ENCODE assay signal across 28 cellular contexts in the genomic region with DNA sequence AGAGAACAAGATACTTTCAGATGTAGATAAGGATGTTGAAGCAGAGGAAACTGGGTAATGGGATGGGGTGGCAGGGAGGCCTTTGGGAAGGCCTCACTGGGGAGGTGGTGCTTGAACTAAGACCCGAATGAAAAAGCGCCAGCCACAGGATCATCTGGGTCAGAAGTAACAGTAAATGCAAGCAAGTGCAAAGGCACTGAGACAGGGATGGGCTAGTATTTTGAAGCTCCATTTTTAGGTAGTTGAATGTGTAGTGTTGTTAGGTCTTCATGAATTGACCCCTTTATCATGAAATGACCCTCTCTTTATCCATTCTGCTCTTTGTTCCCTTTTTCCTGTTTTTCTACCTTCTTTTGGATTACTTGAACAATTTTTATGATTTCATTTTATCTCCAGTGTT. TPM values are rescaled to one million over a fixed set of nuclear protein-coding genes. Genes with fewer than 3 reads are reported as not detected.
DNase-seq lines count a peak whose midpoint lies in the region; ATAC-seq and TF ChIP-seq lines count a peak whose summit lies in the region.
"Had no signal": no experiment of that assay in that cellular context is flagged by ENCODE, and none has a peak within 500 bp of the region (broad histone marks: within the 10 kb centered on the region; RNA-seq: fewer than 3 reads in every experiment).

No MANE protein-coding gene starts in this region.

- H3K4me2 ChIP-seq in smooth muscle cell, result no peak overlapping the region

- no peak overlapping the region for H3K4me3 Mint-ChIP-seq in activated T-cell treated with anti-CD3 and anti-CD28 coated beads, Interleukin-2, amount 50 U/mL, for 72 hours
- no peak overlapping the region for H3K4me3 Mint-ChIP-seq in CD8-positive, alpha-beta memory T cell
- no peak overlapping the region for H3K4me3 Mint-ChIP-seq in activated T-helper 2 cell treated with anti-CD3 and anti-CD28 coated beads, Interferon-gamma antibody, Interleukin-2, Interleukin-4, amounts not matched to agents 10 μg/mL and 5 μg/mL and 100 μg/mL, durations not matched to agents 14 hours and 24 hours and 36 hours (ENCODE audit: low read depth)
- H3K4me3 Mint-ChIP-seq: brain had no signal

- intact Hi-C loops in activated T-helper 2 cell treated with anti-CD3 and anti-CD28 coated beads, Interferon-gamma antibody, Interleukin-2, Interleukin-4, amounts not matched to agents 10 μg/mL and 5 μg/mL and 100 μg/mL, durations not matched to agents 14 hours and 24 hours and 36 hours (cut with micrococcal nuclease), result no loop called here

- peaks cover 20 to 57% of the 10 kb centered on the region in 2 donors for H3K36me3 Mint-ChIP-seq in activated T-cell treated with anti-CD3 and anti-CD28 coated beads, Interleukin-2, amount 50 U/mL, for 72 hours (ENCODE audit: insufficient read depth in 2 of 2)
- peaks cover 44 to 94% (median 52%) of the 10 kb centered on the region in 3 donors for H3K36me3 Mint-ChIP-seq in CD8-positive, alpha-beta memory T cell
- peaks cover 89% of the 10 kb centered on the region for H3K36me3 Mint-ChIP-seq in activated T-helper 2 cell treated with anti-CD3 and anti-CD28 coated beads, Interferon-gamma antibody, Interleukin-2, Interleukin-4, amounts not matched to agents 10 μg/mL and 5 μg/mL and 100 μg/mL, durations not matched to agents 14 hours and 24 hours and 36 hours (ENCODE audit: low read depth)

- TF ChIP-seq CTCF in smooth muscle cell (IDR thresholded peaks at IDR 0.05; ENCODE audit: borderline replicate concordance, insufficient read depth, poor library complexity, severe bottlenecking), result no peak

- no peak overlapping the region for H3K27ac ChIP-seq in CD8-positive, alpha-beta memory T cell (ENCODE audit: low read depth, low read length)
- peak overlapping the region; percentile 22 for H3K27ac ChIP-seq in smooth muscle cell (ENCODE audit: low read depth)
- H3K27ac ChIP-seq: left lung, Peyer's patch, psoas muscle, transverse colon had no signal

- H3K4me1 Mint-ChIP-seq in activated T-cell treated with anti-CD3 and anti-CD28 coated beads, Interleukin-2, amount 50 U/mL, for 72 hours (ENCODE audit: low read depth), result peaks cover 66% of the 10 kb centered on the region
- peaks cover 29 to 55% (median 50%) of the 10 kb centered on the region in 3 donors for H3K4me1 Mint-ChIP-seq in CD8-positive, alpha-beta memory T cell
- peaks cover 57% of the 10 kb centered on the region for H3K4me1 Mint-ChIP-seq in activated T-helper 2 cell treated with anti-CD3 and anti-CD28 coated beads, Interferon-gamma antibody, Interleukin-2, Interleukin-4, amounts not matched to agents 10 μg/mL and 5 μg/mL and 100 μg/mL, durations not matched to agents 14 hours and 24 hours and 36 hours (ENCODE audit: low read depth)

- H3K9me3 Mint-ChIP-seq in activated T-cell treated with anti-CD3 and anti-CD28 coated beads, Interleukin-2, amount 50 U/mL, for 72 hours, result peaks cover 0 to 3% of the 10 kb centered on the region in 2 donors
- H3K9me3 Mint-ChIP-seq in CD8-positive, alpha-beta memory T cell, result no peaks in the 10 kb centered on the region
- H3K9me3 Mint-ChIP-seq in activated T-helper 2 cell treated with anti-CD3 and anti-CD28 coated beads, Interferon-gamma antibody, Interleukin-2, Interleukin-4, amounts not matched to agents 10 μg/mL and 5 μg/mL and 100 μg/mL, durations not matched to agents 14 hours and 24 hours and 36 hours, result no peaks in the 10 kb centered on the region

- DNase-seq in activated T-cell treated with anti-CD3 and anti-CD28 coated beads, Interleukin-2, amount 50 U/mL, for 72 hours, result no peak
- no peak for DNase-seq in activated T-cell treated with anti-CD3 and anti-CD28 coated beads, Interleukin-2, amount 50 U/mL, for 48 hours
- DNase-seq in CD8-positive, alpha-beta memory T cell, result no peak
- DNase-seq in activated T-helper 2 cell treated with anti-CD3 and anti-CD28 coated beads, Interferon-gamma antibody, Interleukin-2, Interleukin-4, amounts not matched to agents 10 μg/mL and 5 μg/mL and 100 μg/mL, durations not matched to agents 14 hours and 24 hours and 36 hours (ENCODE audit: low spot score), result no peak
- DNase-seq in smooth muscle cell (lab: John Stamatoyannopoulos, UW; ENCODE audit: unreplicated experiment) (no peak), NCI-H1694 (lab: John Stamatoyannopoulos, UW) (no peak), HuH-7 (ENCODE audit: low spot score) (no peak), NCI-H1436 treated with DMSO at 0.1 percent for 48 hours (lab: John Stamatoyannopoulos, UW) (no peak)
- DNase-seq: activated CD4-positive, CD25-positive, alpha-beta regulatory T cell; BE2C; Caco-2; DMS79; GDM1; hypothalamus; left lung; NCI-H2081; NCI-H226; NCI-H69; occipital lobe; Peyer's patch; psoas muscle; SHP77 treated with DMSO at 0.1 percent for 48 hours; stimulated activated CD4-positive, alpha-beta T cell treated with anti-CD3 and anti-CD28 coated beads, Interleukin-15, amount 100 ng/mL, for 24 hours; transverse colon had no signal

- no peak overlapping the region for H3K4me3 ChIP-seq in CD8-positive, alpha-beta memory T cell (ENCODE audit: low read length)
- H3K4me3 ChIP-seq in smooth muscle cell, result no peak overlapping the region
- H3K4me3 ChIP-seq: left lung, Peyer's patch, psoas muscle, transverse colon had no signal

- peaks cover 35% of the 10 kb centered on the region for H4K20me1 ChIP-seq in smooth muscle cell (ENCODE audit: low read depth)

- H3K9me3 ChIP-seq in CD8-positive, alpha-beta memory T cell (ENCODE audit: low read length), result no peaks in the 10 kb centered on the region
- no peaks in the 10 kb centered on the region for H3K9me3 ChIP-seq in smooth muscle cell (replicated peaks; ENCODE audit: low read depth)
- H3K9me3 ChIP-seq: BE2C, Caco-2, left lung, Peyer's patch, psoas muscle, transverse colon had no signal

- peaks cover 44% of the 10 kb centered on the region for H3F3A ChIP-seq in smooth muscle cell (ENCODE audit: low read depth)

- ATAC-seq in activated T-cell treated with anti-CD3 and anti-CD28 coated beads, Interleukin-2, amount 50 U/mL, for 72 hours (replicated peaks in 1 of 2), result no peak
- ATAC-seq: left lung, psoas muscle had no signal

- H3K27ac Mint-ChIP-seq in activated T-cell treated with anti-CD3 and anti-CD28 coated beads, Interleukin-2, amount 50 U/mL, for 72 hours, result peak overlapping the region; percentile 84
- peak overlapping the region in 6 of 8 donors; percentile 10 to 82 (median 39) for H3K27ac Mint-ChIP-seq in CD8-positive, alpha-beta memory T cell
- H3K27ac Mint-ChIP-seq in activated T-helper 2 cell treated with anti-CD3 and anti-CD28 coated beads, Interferon-gamma antibody, Interleukin-2, Interleukin-4, amounts not matched to agents 10 μg/mL and 5 μg/mL and 100 μg/mL, durations not matched to agents 14 hours and 24 hours and 36 hours, result peak overlapping the region; percentile 58
- H3K27ac Mint-ChIP-seq: brain had no signal

- H3K27me3 Mint-ChIP-seq in activated T-cell treated with anti-CD3 and anti-CD28 coated beads, Interleukin-2, amount 50 U/mL, for 72 hours (ENCODE audit: low read depth), result no peaks in the 10 kb centered on the region
- no peaks in the 10 kb centered on the region for H3K27me3 Mint-ChIP-seq in CD8-positive, alpha-beta memory T cell
- no peaks in the 10 kb centered on the region for H3K27me3 Mint-ChIP-seq in activated T-helper 2 cell treated with anti-CD3 and anti-CD28 coated beads, Interferon-gamma antibody, Interleukin-2, Interleukin-4, amounts not matched to agents 10 μg/mL and 5 μg/mL and 100 μg/mL, durations not matched to agents 14 hours and 24 hours and 36 hours (ENCODE audit: low read depth)
- H3K27me3 Mint-ChIP-seq: brain had no signal

- H3K79me2 ChIP-seq in smooth muscle cell (ENCODE audit: low read depth), result peaks cover 53% of the 10 kb centered on the region

- POLR2A ChIA-PET in CD8-positive, alpha-beta memory T cell (lab: Charles Lee), result no interaction called here

- CTCF ChIA-PET in CD8-positive, alpha-beta memory T cell (lab: Charles Lee), result interaction anchor here (1.3 to 2.5 kb wide), 2 partner anchors 19 to 54 kb away, joined by 3 to 10 read pairs; no protein-coding TSS in a partner anchor

- H3K27me3 ChIP-seq in CD8-positive, alpha-beta memory T cell (ENCODE audit: insufficient read depth, low read length, poor library complexity, severe bottlenecking), result no peaks in the 10 kb centered on the region
- H3K27me3 ChIP-seq in smooth muscle cell (ENCODE audit: low read depth), result no peaks in the 10 kb centered on the region
- H3K27me3 ChIP-seq: BE2C, left lung, Peyer's patch, transverse colon had no signal

- no peak overlapping the region for H3K9ac ChIP-seq in smooth muscle cell (ENCODE audit: low read depth)

- 92% methylated on average over 2 of the region's 2 CpGs for WGBS in smooth muscle cell (ENCODE audit: low lambda C conversion rate)

- H2AFZ ChIP-seq in smooth muscle cell (ENCODE audit: low read depth), result no peak overlapping the region

- peaks cover 6% of the 10 kb centered on the region for H3K4me1 ChIP-seq in CD8-positive, alpha-beta memory T cell (ENCODE audit: insufficient read depth, low read length)
- H3K4me1 ChIP-seq in smooth muscle cell (ENCODE audit: low read depth), result no peaks in the 10 kb centered on the region
- H3K4me1 ChIP-seq: Caco-2 had no signal

- peaks cover 82% of the 10 kb centered on the region for H3K36me3 ChIP-seq in CD8-positive, alpha-beta memory T cell (ENCODE audit: insufficient read depth, low read length)
- peaks cover 26% of the 10 kb centered on the region for H3K36me3 ChIP-seq in smooth muscle cell (ENCODE audit: low read depth)

RNA-seq across cellular contexts. Expression of gene PACS1, which starts 6.2 kb away (rescaled TPM):
- 100 to 1,000 TPM; 104 to 114 TPM for total RNA-seq in activated T-cell treated with anti-CD3 and anti-CD28 coated beads, Interleukin-2, amount 50 U/mL, for 72 hours
- total RNA-seq in CD8-positive, alpha-beta memory T cell, result 10 to 100 TPM; 73.3 to 77.4 TPM
- polyA plus RNA-seq in CD8-positive, alpha-beta memory T cell, result 86.1 TPM
- total RNA-seq in activated T-helper 2 cell treated with anti-CD3 and anti-CD28 coated beads, Interferon-gamma antibody, Interleukin-2, Interleukin-4, amounts not matched to agents 10 μg/mL and 5 μg/mL and 100 μg/mL, durations not matched to agents 14 hours and 24 hours and 36 hours, result 75.6 and 83.7 TPM in 2 replicates
- total RNA-seq in smooth muscle cell, result 48.0 and 87.6 TPM in 2 replicates
- 139 and 140 TPM in 2 replicates for polyA plus RNA-seq in smooth muscle cell

RNA-seq across cellular contexts. Expression of gene SF3B2, which starts 11.7 kb away (rescaled TPM):
- 100 to 1,000 TPM; 222 to 223 TPM for total RNA-seq in activated T-cell treated with anti-CD3 and anti-CD28 coated beads, Interleukin-2, amount 50 U/mL, for 72 hours
- total RNA-seq in CD8-positive, alpha-beta memory T cell, result 100 to 1,000 TPM; 261 to 274 TPM
- 134 TPM for polyA plus RNA-seq in CD8-positive, alpha-beta memory T cell
- total RNA-seq in activated T-helper 2 cell treated with anti-CD3 and anti-CD28 coated beads, Interferon-gamma antibody, Interleukin-2, Interleukin-4, amounts not matched to agents 10 μg/mL and 5 μg/mL and 100 μg/mL, durations not matched to agents 14 hours and 24 hours and 36 hours, result 252 and 268 TPM in 2 replicates
- 104 and 125 TPM in 2 replicates for total RNA-seq in smooth muscle cell
- 182 and 203 TPM in 2 replicates for polyA plus RNA-seq in smooth muscle cell

RNA-seq across cellular contexts. Expression of gene GAL3ST3, which starts 14.9 kb away (rescaled TPM):
- under 1 TPM; 0.36 to 0.42 TPM for total RNA-seq in activated T-cell treated with anti-CD3 and anti-CD28 coated beads, Interleukin-2, amount 50 U/mL, for 72 hours
- not detected for total RNA-seq in CD8-positive, alpha-beta memory T cell
- not detected for polyA plus RNA-seq in CD8-positive, alpha-beta memory T cell
- total RNA-seq in activated T-helper 2 cell treated with anti-CD3 and anti-CD28 coated beads, Interferon-gamma antibody, Interleukin-2, Interleukin-4, amounts not matched to agents 10 μg/mL and 5 μg/mL and 100 μg/mL, durations not matched to agents 14 hours and 24 hours and 36 hours, result 0.18 TPM in 1 of 2 replicates, not detected in the other
- 0.27 TPM in 1 of 2 replicates, not detected in the other for total RNA-seq in smooth muscle cell
- 0.23 TPM in 1 of 2 replicates, not detected in the other for polyA plus RNA-seq in smooth muscle cell
- total RNA-seq: Caco-2, left lung, M059J, Peyer's patch, transverse colon had no signal

RNA-seq across cellular contexts. Expression of gene CATSPER1, which starts 37.6 kb away (rescaled TPM):
- total RNA-seq in activated T-cell treated with anti-CD3 and anti-CD28 coated beads, Interleukin-2, amount 50 U/mL, for 72 hours, result under 1 TPM in 1 of 2 donors, not detected in 1; 0.49 TPM
- not detected for total RNA-seq in CD8-positive, alpha-beta memory T cell
- not detected for polyA plus RNA-seq in CD8-positive, alpha-beta memory T cell
- total RNA-seq in activated T-helper 2 cell treated with anti-CD3 and anti-CD28 coated beads, Interferon-gamma antibody, Interleukin-2, Interleukin-4, amounts not matched to agents 10 μg/mL and 5 μg/mL and 100 μg/mL, durations not matched to agents 14 hours and 24 hours and 36 hours, result 0.46 and 0.78 TPM in 2 replicates
- total RNA-seq in smooth muscle cell, result not detected in 2 replicates
- polyA plus RNA-seq in smooth muscle cell, result 0.55 and 1.7 TPM in 2 replicates
- total RNA-seq: activated CD8-positive, alpha-beta memory T cell treated with anti-CD3 and anti-CD28 coated beads for 36 hours; Caco-2; cerebellum; occipital lobe; Peyer's patch; psoas muscle; transverse colon had no signal

RNA-seq across cellular contexts. Expression of gene CST6, which starts 52.1 kb away (rescaled TPM):
- under 1 TPM; 0.34 to 0.79 TPM for total RNA-seq in activated T-cell treated with anti-CD3 and anti-CD28 coated beads, Interleukin-2, amount 50 U/mL, for 72 hours
- total RNA-seq in CD8-positive, alpha-beta memory T cell, result not detected
- not detected for polyA plus RNA-seq in CD8-positive, alpha-beta memory T cell
- total RNA-seq in activated T-helper 2 cell treated with anti-CD3 and anti-CD28 coated beads, Interferon-gamma antibody, Interleukin-2, Interleukin-4, amounts not matched to agents 10 μg/mL and 5 μg/mL and 100 μg/mL, durations not matched to agents 14 hours and 24 hours and 36 hours, result 0.69 and 0.75 TPM in 2 replicates
- total RNA-seq in smooth muscle cell, result 54.1 and 97.0 TPM in 2 replicates
- polyA plus RNA-seq in smooth muscle cell, result 37.6 and 118 TPM in 2 replicates
- total RNA-seq: activated CD8-positive, alpha-beta memory T cell treated with anti-CD3 and anti-CD28 coated beads for 36 hours; Caco-2; cerebellum; occipital lobe; Peyer's patch; transverse colon had no signal
